In the genomic region with DNA sequence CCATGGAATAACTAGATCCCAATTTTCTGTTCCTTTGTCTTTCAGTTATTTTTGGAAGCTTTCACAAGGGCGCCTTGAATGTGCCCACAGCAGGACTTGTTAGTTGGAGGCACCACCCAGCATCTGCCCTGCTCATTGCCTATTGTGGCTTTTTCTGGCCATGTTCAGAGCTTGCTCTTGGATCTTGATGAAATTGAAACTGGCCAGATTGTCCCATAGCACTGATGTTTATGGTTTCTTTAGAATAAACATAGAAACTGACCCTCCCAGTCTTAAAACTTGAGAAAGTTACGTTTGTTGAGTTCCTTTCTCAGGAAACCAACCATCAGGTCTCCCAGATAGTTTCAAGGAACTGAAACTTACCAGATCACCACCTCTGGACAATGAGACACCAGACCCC, we compare ENCODE assay signal across 23 cellular contexts.
"Had no signal": no experiment of that assay in that cellular context is flagged by ENCODE, and none has a peak within 500 bp of the region (broad histone marks: within the 10 kb centered on the region; RNA-seq: fewer than 3 reads in every experiment).

No MANE protein-coding gene starts in this region.

- H3K4me1 ChIP-seq: gastroesophageal sphincter, spleen, testis, tibial nerve, upper lobe of right lung, vagina had no signal

- H3K27me3 ChIP-seq: gastroesophageal sphincter, neutrophil, spleen, testis, tibial nerve, upper lobe of right lung, vagina had no signal

- DNase-seq: effector memory CD4-positive, alpha-beta T cell; glutamatergic neuron; islet precursor cell; mammary epithelial cell; mucosa of descending colon; naive thymus-derived CD8-positive, alpha-beta T cell; posterior cingulate gyrus; spleen; stimulated activated CD4-positive, alpha-beta T cell treated with anti-CD3 and anti-CD28 coated beads, Interleukin-15, amount 100 ng/mL, for 24 hours; stimulated activated CD4-positive, alpha-beta T cell treated with anti-CD3 and anti-CD28 coated beads, Interleukin-1b, Interleukin-23, amount 100 ng/mL, for 48 hours; stimulated activated CD4-positive, alpha-beta T cell treated with anti-CD3 and anti-CD28 coated beads, Interleukin-4, amount 100 ng/mL, for 4 hours; stimulated activated naive B cell treated with anti-CD40 and anti-IgM and Interleukin-4, amounts not matched to agents 10 μg/mL and 1 μg/mL and 100 μg/mL, for 72 hours; stimulated activated naive CD8-positive, alpha-beta T cell treated with anti-CD3 and anti-CD28 coated beads, Interleukin-15, amount 100 ng/mL, for 72 hours; testis; upper lobe of right lung had no signal

- FAIRE-seq: endometrium had no signal

- H3K27ac ChIP-seq: gastroesophageal sphincter, neutrophil, spleen, testis, tibial nerve, upper lobe of right lung, vagina had no signal

- H3K9me3 ChIP-seq: neutrophil, testis, tibial nerve, upper lobe of right lung, vagina had no signal

- ATAC-seq: esophagus mucosa; gastroesophageal sphincter; left lobe of liver; mucosa of descending colon; naive thymus-derived CD8-positive, alpha-beta T cell; sciatic nerve; stimulated activated naive B cell treated with anti-CD40 and anti-IgM and Interleukin-4, amounts not matched to agents 10 μg/mL and 1 μg/mL and 100 μg/mL, for 72 hours; stimulated activated naive CD8-positive, alpha-beta T cell treated with anti-CD3 and anti-CD28 coated beads, Interleukin-15, amount 100 ng/mL, for 72 hours; upper lobe of right lung had no signal

- H3K4me3 ChIP-seq: gastroesophageal sphincter, mucosa of descending colon, spleen, testis, tibial nerve, upper lobe of right lung, vagina had no signal

- H3K36me3 ChIP-seq: gastroesophageal sphincter, neutrophil, spleen, tibial nerve, upper lobe of right lung, vagina had no signal
